1 cellular context compared by ENCODE assay signal in the genomic region with DNA sequence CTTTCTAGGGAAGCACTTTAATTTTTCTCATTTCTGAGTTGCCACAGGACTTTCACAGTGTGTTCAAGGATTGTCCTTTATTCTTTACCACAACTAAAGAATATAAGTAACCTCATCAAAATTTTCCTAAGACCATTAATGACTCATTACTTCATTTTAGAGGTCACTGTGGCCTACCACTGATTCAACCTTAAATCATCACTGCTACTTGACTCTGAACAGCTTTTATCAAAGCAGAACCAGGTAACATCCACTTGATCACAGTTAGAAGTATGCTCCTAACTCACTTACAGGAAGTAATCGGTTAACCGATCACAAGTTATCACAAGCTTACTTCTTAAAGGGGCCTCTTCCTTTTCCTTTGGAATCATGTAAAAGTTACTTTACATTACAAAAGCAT.
TF ChIP-seq lines count a peak whose summit lies in the region.

No MANE protein-coding gene starts in this region.

TF ChIP-seq in GM12878, 131 proteins besides CTCF, POLR2A, EP300 and RAD21 (continued from another document):
- TF ChIP-seq, protein P1, sequence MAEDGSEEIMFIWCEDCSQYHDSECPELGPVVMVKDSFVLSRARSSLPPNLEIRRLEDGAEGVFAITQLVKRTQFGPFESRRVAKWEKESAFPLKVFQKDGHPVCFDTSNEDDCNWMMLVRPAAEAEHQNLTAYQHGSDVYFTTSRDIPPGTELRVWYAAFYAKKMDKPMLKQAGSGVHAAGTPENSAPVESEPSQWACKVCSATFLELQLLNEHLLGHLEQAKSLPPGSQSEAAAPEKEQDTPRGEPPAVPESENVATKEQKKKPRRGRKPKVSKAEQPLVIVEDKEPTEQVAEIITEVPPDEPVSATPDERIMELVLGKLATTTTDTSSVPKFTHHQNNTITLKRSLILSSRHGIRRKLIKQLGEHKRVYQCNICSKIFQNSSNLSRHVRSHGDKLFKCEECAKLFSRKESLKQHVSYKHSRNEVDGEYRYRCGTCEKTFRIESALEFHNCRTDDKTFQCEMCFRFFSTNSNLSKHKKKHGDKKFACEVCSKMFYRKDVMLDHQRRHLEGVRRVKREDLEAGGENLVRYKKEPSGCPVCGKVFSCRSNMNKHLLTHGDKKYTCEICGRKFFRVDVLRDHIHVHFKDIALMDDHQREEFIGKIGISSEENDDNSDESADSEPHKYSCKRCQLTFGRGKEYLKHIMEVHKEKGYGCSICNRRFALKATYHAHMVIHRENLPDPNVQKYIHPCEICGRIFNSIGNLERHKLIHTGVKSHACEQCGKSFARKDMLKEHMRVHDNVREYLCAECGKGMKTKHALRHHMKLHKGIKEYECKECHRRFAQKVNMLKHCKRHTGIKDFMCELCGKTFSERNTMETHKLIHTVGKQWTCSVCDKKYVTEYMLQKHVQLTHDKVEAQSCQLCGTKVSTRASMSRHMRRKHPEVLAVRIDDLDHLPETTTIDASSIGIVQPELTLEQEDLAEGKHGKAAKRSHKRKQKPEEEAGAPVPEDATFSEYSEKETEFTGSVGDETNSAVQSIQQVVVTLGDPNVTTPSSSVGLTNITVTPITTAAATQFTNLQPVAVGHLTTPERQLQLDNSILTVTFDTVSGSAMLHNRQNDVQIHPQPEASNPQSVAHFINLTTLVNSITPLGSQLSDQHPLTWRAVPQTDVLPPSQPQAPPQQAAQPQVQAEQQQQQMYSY (CRISPR knock-in tag; IDR thresholded peaks at IDR 0.05): no peak
- TF ChIP-seq NR2F1 (conservative IDR thresholded peaks at IDR 0.05) (peak; percentile 64), SUPT20H (IDR thresholded peaks at IDR 0.05; ENCODE audit: borderline replicate concordance, control insufficient read depth, low read depth, low read length) (no peak), RUNX3 (IDR thresholded peaks at IDR 0.05; ENCODE audit: low read length) (peak; percentile 62)
